Comparison of ENCODE assay signal across 8 cellular contexts in the genomic region with DNA sequence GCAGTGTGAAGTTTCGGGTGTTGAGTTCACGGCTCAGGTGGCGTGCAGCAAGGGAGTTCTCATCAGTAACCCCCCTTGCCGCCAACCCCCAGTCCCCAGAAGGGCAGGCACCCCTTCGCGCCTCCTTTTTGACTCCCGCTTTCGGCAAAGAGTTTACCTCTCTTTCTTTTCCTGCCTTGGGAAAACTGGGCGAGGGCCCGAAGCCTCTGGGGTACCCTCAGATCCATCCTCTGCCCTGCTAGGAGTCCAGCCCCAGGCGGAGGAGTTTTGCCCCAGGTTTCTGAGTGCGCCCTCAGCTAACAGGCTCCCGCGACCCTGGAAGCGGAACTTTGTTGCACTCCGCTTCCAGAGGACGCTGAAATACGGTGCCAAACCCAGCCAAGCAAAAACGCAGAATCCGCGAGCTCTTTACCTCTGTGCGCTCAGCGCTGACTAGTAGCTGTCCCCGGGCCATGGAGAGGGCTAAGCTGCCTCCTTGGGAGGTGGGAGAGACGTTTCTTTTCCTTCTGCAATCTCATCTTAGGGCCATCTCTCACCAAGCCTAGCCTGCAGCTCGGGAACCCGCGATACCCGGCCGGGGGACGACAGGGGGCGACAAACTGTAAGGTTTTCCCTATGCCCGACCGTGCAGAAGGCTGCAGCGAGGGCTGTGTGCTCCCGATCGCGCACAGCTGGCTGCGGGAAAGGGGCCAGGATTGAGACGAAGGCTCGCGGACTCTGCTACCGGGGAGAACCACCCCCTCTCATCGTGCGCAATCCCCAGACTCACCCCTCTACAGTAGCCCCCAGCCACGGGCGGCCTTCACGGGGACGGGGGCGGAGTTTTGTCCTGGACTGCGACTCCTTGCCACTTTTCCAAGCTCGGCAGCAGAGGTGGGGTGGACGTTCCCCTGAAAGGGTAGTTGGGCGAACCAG. TPM values are rescaled to one million over a fixed set of nuclear protein-coding genes. Genes with fewer than 3 reads are reported as not detected.
DNase-seq lines count a peak whose midpoint lies in the region; ATAC-seq and TF ChIP-seq lines count a peak whose summit lies in the region.

No MANE protein-coding gene starts in this region.

- peak; percentile 23; the same call in 1 of the 2 replicates for TF ChIP-seq RAD21 in HCT116 (IDR thresholded peaks at IDR 0.05; ENCODE audit: low read depth)

- H3K27ac ChIP-seq in HCT116 (ENCODE audit: low read depth, low read length) (no peak overlapping the region), ovary (no peak overlapping the region)

- no peak overlapping the region for H3K4me2 ChIP-seq in HCT116 (ENCODE audit: low read length)

- H3K27me3 ChIP-seq in HCT116 (ENCODE audit: insufficient read depth, low read length) (peaks cover 8% of the 10 kb centered on the region; the same call in 1 of the 2 replicates), ovary (no peaks in the 10 kb centered on the region)

- H3K9me2 ChIP-seq in HCT116 (ENCODE audit: insufficient read depth), result no peaks in the 10 kb centered on the region

- no TSS peak for BruUV-seq in HCT116 (replicated peaks; lab: Mats Ljungman, UMichigan)

- no peaks in the 10 kb centered on the region for H3K79me2 ChIP-seq in HCT116 (ENCODE audit: insufficient read depth, low read length)

- ATAC-seq in HCT116 (peak; percentile 69), HG02970 (IDR thresholded peaks at IDR 0.05; ENCODE audit: low FRiP score, unreplicated experiment) (no peak), GM19328 (IDR thresholded peaks at IDR 0.05; ENCODE audit: unreplicated experiment) (no peak)

- H4K20me1 ChIP-seq in HCT116 (ENCODE audit: insufficient read depth), result no peaks in the 10 kb centered on the region

- no peak for TF ChIP-seq EP300 in ovary (IDR thresholded peaks at IDR 0.05)

- no peak overlapping the region for H2AFZ ChIP-seq in HCT116 (ENCODE audit: low read depth, low read length, poor library complexity, severe bottlenecking)

- H3K4me1 ChIP-seq in HCT116 (ENCODE audit: control insufficient read depth in 1 of 2, insufficient read depth in 2 of 2, low read length in 2 of 2), result no peaks in the 10 kb centered on the region
- H3K4me1 ChIP-seq in ovary (ENCODE audit: insufficient read depth), result no peaks in the 10 kb centered on the region

- H3K9me3 ChIP-seq in HCT116 (ENCODE audit: control insufficient read depth in 1 of 2, insufficient read depth in 1 of 2, low read depth in 1 of 2, low read length in 2 of 2), result no peaks in the 10 kb centered on the region
- no peaks in the 10 kb centered on the region for H3K9me3 ChIP-seq in ovary

- DNase-seq in AG09309 (ENCODE audit: low read depth) (peak; percentile 1), HCT116 (ENCODE audit: low read depth, low spot score) (no peak), SHP77 (lab: John Stamatoyannopoulos, UW) (peak; percentile 72 to 81), fibroblast of pulmonary artery (ENCODE audit: low read depth) (peak; percentile 36), ovary (peak in 4 of 5 donors; percentile 11 to 57 (median 22)), middle frontal gyrus (ENCODE audit: extremely low spot score, low spot score) (no peak)

- RAD21 ChIA-PET in HCT116 (lab: Charles Lee; ENCODE audit: low non-redundant PET in 1 of 2, low total read pairs in 2 of 2, uncharacterized antibody in 2 of 2, unreplicated experiment in 2 of 2), result no interaction called here

- H3K9ac ChIP-seq in HCT116 (ENCODE audit: low read length), result no peak overlapping the region

- peak overlapping the region; percentile 26 for H3K4me3 ChIP-seq in AG09309 (ENCODE audit: control insufficient read depth, low read depth, low read length)
- H3K4me3 ChIP-seq in HCT116 (replicated peaks in 1 of 2; ENCODE audit: low read depth in 1 of 2, low read length in 2 of 2), result no peak overlapping the region
- H3K4me3 ChIP-seq in fibroblast of pulmonary artery (replicated peaks; ENCODE audit: low read depth, low read length), result no peak overlapping the region
- H3K4me3 ChIP-seq in ovary, result peak overlapping the region; percentile 5

- POLR2A ChIA-PET in HCT116 (lab: Charles Lee), result no interaction called here

- TF ChIP-seq POLR2A in HCT116 (IDR thresholded peaks at IDR 0.05; ENCODE audit: borderline replicate concordance, extremely low read depth, insufficient read depth, insufficient read length), result no peak
- TF ChIP-seq POLR2A in ovary (IDR thresholded peaks at IDR 0.05), result no peak

- intact Hi-C loops in HCT116 (cut with micrococcal nuclease) (no loop called here), ovary (cut with DNase I) (no loop called here)

- peak; percentile 69 for TF ChIP-seq CTCF in AG09309 (IDR thresholded peaks at IDR 0.05; ENCODE audit: control insufficient read depth, insufficient read depth, low read depth, low read length, missing control alignments)
- TF ChIP-seq CTCF in HCT116 (IDR thresholded peaks at IDR 0.05 in 2 of 3, conservative IDR thresholded peaks at IDR 0.05 in 1 of 3; ENCODE audit: borderline replicate concordance in 1 of 3, insufficient read depth in 1 of 3, low read depth in 2 of 3, low read length in 2 of 3), result peak in 2 of 3 experiments; percentile 24 to 41; a peak in 4 of 6 replicates
- peak; percentile 39 for TF ChIP-seq CTCF in fibroblast of pulmonary artery (IDR thresholded peaks at IDR 0.05; ENCODE audit: low read length, missing control alignments)
- TF ChIP-seq CTCF in ovary (IDR thresholded peaks at IDR 0.05), result no peak

- H3K36me3 ChIP-seq in HCT116 (ENCODE audit: control insufficient read depth in 1 of 2, insufficient read depth in 2 of 2, low read length in 2 of 2) (no peaks in the 10 kb centered on the region), ovary (no peaks in the 10 kb centered on the region)

- WGBS in ovary, 3 donors, result 2 to 3% (median 2%) methylated on average over 54 of the region's 54 CpGs

- CTCF ChIA-PET in HCT116 (lab: Charles Lee), result no interaction called here

TF ChIP-seq in HCT116, 20 proteins besides CTCF, POLR2A, EP300 and RAD21 (continues in another document):
- TF ChIP-seq ATF3 (IDR thresholded peaks at IDR 0.05) (no peak), EZH2 (IDR thresholded peaks at IDR 0.05) (no peak), FOSL1 (IDR thresholded peaks at IDR 0.05; ENCODE audit: low read depth) (no peak), TCF7L2 (IDR thresholded peaks at IDR 0.05; ENCODE audit: borderline replicate concordance, extremely low read depth, insufficient read depth, insufficient read length) (no peak), ZFX (IDR thresholded peaks at IDR 0.05) (no peak), ZBTB33 (IDR thresholded peaks at IDR 0.05; ENCODE audit: extremely low read depth, insufficient replicate concordance, low read length) (no peak), REST (IDR thresholded peaks at IDR 0.05; ENCODE audit: low read depth) (no peak), SIN3A (IDR thresholded peaks at IDR 0.05; ENCODE audit: low read depth) (no peak), POLR2AphosphoS5 (IDR thresholded peaks at IDR 0.05; ENCODE audit: low read depth, low read length) (no peak), CBX3 (IDR thresholded peaks at IDR 0.05; ENCODE audit: low read depth) (no peak), CEBPB (IDR thresholded peaks at IDR 0.05; ENCODE audit: low read depth) (no peak), SRF (IDR thresholded peaks at IDR 0.05; ENCODE audit: low read depth) (no peak), YY1 (IDR thresholded peaks at IDR 0.05; ENCODE audit: extremely low read depth, insufficient replicate concordance, low read depth, low read length) (no peak), ELF1 (IDR thresholded peaks at IDR 0.05; ENCODE audit: borderline replicate concordance, low read depth) (no peak)

RNA-seq across cellular contexts. Expression of gene PAX1, which starts 2.7 kb away (rescaled TPM):
- not detected for total RNA-seq in HCT116 (2021; ENCODE audit: unreplicated experiment)
- polyA plus RNA-seq in HCT116 (2012), result not detected in 2 replicates
- total RNA-seq in ovary, result not detected
- not detected for polyA plus RNA-seq in ovary

Comparison
In these comparisons a context has a peak if more than half of its experiments do, and no peak if none do; other contexts are left out.
1. DNase-seq: peak in AG09309 (single experiment), SHP77 (2 of 2), fibroblast of pulmonary artery (single experiment) and ovary (4 of 5); none in HCT116 (single experiment) and middle frontal gyrus (single experiment).
2. H3K4me3 ChIP-seq: peak in AG09309 (single experiment) and ovary (single experiment); none in HCT116 (0 of 2) and fibroblast of pulmonary artery (single experiment).
3. CTCF ChIP-seq: peak in AG09309 (single experiment), HCT116 (2 of 3) and fibroblast of pulmonary artery (single experiment); none in ovary (0 of 3).